Comparison of ENCODE assay signal across 8 cellular contexts in genomic region chr4:1011022-1011694, GRCh38. TPM values are rescaled to one million over a fixed set of nuclear protein-coding genes. Genes with fewer than 3 reads are reported as not detected.
DNase-seq lines count a peak whose midpoint lies in the region; ATAC-seq and TF ChIP-seq lines count a peak whose summit lies in the region.

Gene FGFRL1 (plus strand): TSS chr4:1011626. CDS start chr4:1012486, 860 bp downstream.

- DNase-seq in AML-193 (lab: John Stamatoyannopoulos, UW) (peak; percentile 76 to 83), Karpas-422 (peak; percentile 94), WERI-Rb-1 (peak; percentile 96), brain microvascular endothelial cell (peak; percentile 71)

- TF ChIP-seq CTCF in WERI-Rb-1 (IDR thresholded peaks at IDR 0.05; ENCODE audit: low read depth, low read length), result no peak
- TF ChIP-seq CTCF in brain microvascular endothelial cell (IDR thresholded peaks at IDR 0.05; ENCODE audit: low read depth, low read length, missing control alignments), result no peak

- H2AFZ ChIP-seq in Karpas-422 (ENCODE audit: low read length), result no peak within 1 kb of the TSS

- H3K4me1 ChIP-seq in Karpas-422 (ENCODE audit: low read length) (peaks cover 11% of the 10 kb centered on the region), skeletal muscle tissue (ENCODE audit: control insufficient read depth in 3 of 3, insufficient read depth in 3 of 3, low read length in 3 of 3) (peaks cover 10 to 21% (median 20%) of the 10 kb centered on the region in 3 donors)

- no peaks in the 10 kb centered on the region for H3K79me2 ChIP-seq in Karpas-422 (ENCODE audit: low read length)

- H3K4me2 ChIP-seq in Karpas-422 (ENCODE audit: low read depth, low read length, poor library complexity, severe bottlenecking), result no peak within 1 kb of the TSS

- H3K36me3 ChIP-seq in Karpas-422 (ENCODE audit: insufficient read depth, low read length) (no peaks in the 10 kb centered on the region), WERI-Rb-1 (peaks cover 28% of the 10 kb centered on the region), brain microvascular endothelial cell (replicated peaks) (peaks cover 4% of the 10 kb centered on the region), skeletal muscle tissue (ENCODE audit: control insufficient read depth in 3 of 3, insufficient read depth in 3 of 3, low read length in 3 of 3) (no peaks in the 10 kb centered on the region)

- ATAC-seq in GM19463 (IDR thresholded peaks at IDR 0.05; ENCODE audit: unreplicated experiment) (peak; percentile 50), GM21786 (IDR thresholded peaks at IDR 0.05; ENCODE audit: unreplicated experiment) (no peak)

- H3K9ac ChIP-seq in Karpas-422 (ENCODE audit: low read length), result peak within 1 kb of the TSS; percentile 33
- H3K9ac ChIP-seq in skeletal muscle tissue (ENCODE audit: low read depth in 1 of 3, low read length in 3 of 3), result peak within 1 kb of the TSS in 2 of 3 donors; percentile 32 to 62

- H4K20me1 ChIP-seq in Karpas-422 (ENCODE audit: insufficient read depth, low read depth, low read length), result peaks cover 5% of the 10 kb centered on the region; the same call in 1 of the 2 replicates

- H3K27me3 ChIP-seq in Karpas-422 (ENCODE audit: low read length) (no peaks in the 10 kb centered on the region), WERI-Rb-1 (ENCODE audit: insufficient read depth, low read depth, severe bottlenecking) (peaks cover 6% of the 10 kb centered on the region), brain microvascular endothelial cell (replicated peaks) (peaks cover 14% of the 10 kb centered on the region), skeletal muscle tissue (ENCODE audit: control insufficient read depth in 3 of 3, insufficient read depth in 3 of 3, low read length in 3 of 3) (peaks cover 16 to 23% (median 18%) of the 10 kb centered on the region in 3 donors)

- no peaks in the 10 kb centered on the region for H3K9me2 ChIP-seq in Karpas-422 (replicated peaks; ENCODE audit: insufficient read depth, low read length)

- in situ Hi-C loops in brain microvascular endothelial cell (cut with HindIII; ENCODE audit: low pct_ligation_motif_present, low sequenced_read_pairs), result no loop called here

- H3K27ac ChIP-seq in Karpas-422 (ENCODE audit: low read length) (no peak within 1 kb of the TSS), WERI-Rb-1 (peak within 1 kb of the TSS; percentile 75), brain microvascular endothelial cell (no peak within 1 kb of the TSS), skeletal muscle tissue (ENCODE audit: low read depth, low read length) (no peak within 1 kb of the TSS)

- H3K9me3 ChIP-seq in Karpas-422 (ENCODE audit: low read length), result no peaks in the 10 kb centered on the region
- no peaks in the 10 kb centered on the region for H3K9me3 ChIP-seq in WERI-Rb-1 (ENCODE audit: severe bottlenecking)
- H3K9me3 ChIP-seq in iPS-18c (ENCODE audit: control insufficient read depth, insufficient read depth, low read length), result peaks cover 2% of the 10 kb centered on the region
- H3K9me3 ChIP-seq in skeletal muscle tissue (ENCODE audit: control insufficient read depth in 3 of 3, low read length in 3 of 3), result no peaks in the 10 kb centered on the region

- H3K4me3 ChIP-seq in Karpas-422 (ENCODE audit: low read length) (0 out of 2 replicates have a peak within 1 kb of the TSS, but pooled peaks have one; percentile 22), WERI-Rb-1 (ENCODE audit: low read depth, low read length) (peak within 1 kb of the TSS; percentile 62), brain microvascular endothelial cell (ENCODE audit: low read depth, low read length) (peak within 1 kb of the TSS; percentile 57), iPS-18c (ENCODE audit: insufficient read depth, low read depth, low read length) (peak within 1 kb of the TSS; percentile 50), skeletal muscle tissue (ENCODE audit: low read length in 3 of 3) (peak within 1 kb of the TSS in 2 of 3 donors; percentile 45 to 75)

RNA-seq across cellular contexts. Expression of gene FGFRL1, which starts in this region (rescaled TPM):
- total RNA-seq in Karpas-422 (2014; rRNA removed; shearing (Covaris generic); ENCODE audit: low replicate concordance), result 0.76 TPM in 1 of 2 replicates, not detected in the other
- total RNA-seq in skeletal muscle tissue, result 54.3 TPM

Comparison
In these comparisons a context has a peak if more than half of its experiments do, and no peak if none do; other contexts are left out.
1. RNA of gene FGFRL1 (total RNA-seq): 54.3 TPM in skeletal muscle tissue (single experiment); 0.76 TPM in Karpas-422; every median in the first group is over 10 times any median in the second.
2. Peak in DNase-seq, H3K4me3 ChIP-seq and H3K9ac ChIP-seq in Karpas-422; RNA of the gene not detected or under 1 TPM.
3. Peak in every context shown above with its lines, with median percentiles within 50 percentile points of each other: DNase-seq and H3K4me3 ChIP-seq.